22 cellular contexts compared by ENCODE assay signal in the genomic region with DNA sequence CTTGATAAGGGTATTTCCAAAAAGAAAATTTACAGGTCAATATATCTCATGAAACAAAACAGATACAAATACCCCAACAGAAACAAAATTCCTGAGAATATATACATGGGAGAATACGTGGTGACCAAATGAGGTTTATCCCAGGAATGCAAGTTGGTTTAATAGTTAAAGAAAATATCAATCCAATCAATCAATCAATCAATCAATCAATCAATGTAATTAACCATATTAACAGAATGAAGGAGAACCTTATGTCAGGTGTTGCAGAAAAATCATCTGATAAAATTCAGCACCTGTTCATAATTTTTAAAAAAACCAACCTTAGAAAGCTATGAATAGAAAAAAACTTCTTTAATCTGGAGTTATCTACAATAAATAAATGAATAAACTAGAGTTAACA. TPM values are rescaled to one million over a fixed set of nuclear protein-coding genes. Genes with fewer than 3 reads are reported as not detected.
"Had no signal": no experiment of that assay in that cellular context is flagged by ENCODE, and none has a peak within 500 bp of the region (broad histone marks: within the 10 kb centered on the region; RNA-seq: fewer than 3 reads in every experiment).

No MANE protein-coding gene starts in this region.

- H3K4me3 ChIP-seq: coronary artery, dorsolateral prefrontal cortex, esophagus muscularis mucosa, gastroesophageal sphincter, heart left ventricle, hepatocyte, left lung, lower lobe of right lung, mucosa of descending colon had no signal

- H3K4me2 ChIP-seq: hepatocyte had no signal

- H3K79me2 ChIP-seq: hepatocyte had no signal

- DNase-seq: dermis blood vessel endothelial cell; dorsolateral prefrontal cortex; effector CD4-positive, alpha-beta T cell; effector memory CD4-positive, alpha-beta T cell; foreskin keratinocyte; heart left ventricle; hypothalamus; immature natural killer cell; left cardiac atrium; left lung; left ventricle myocardium superior; lower lobe of right lung; mesenchymal stem cell; mucosa of descending colon; naive B cell; naive thymus-derived CD8-positive, alpha-beta T cell had no signal

- ATAC-seq: foreskin keratinocyte; gastroesophageal sphincter; heart left ventricle; left cardiac atrium; left lung; left ventricle myocardium superior; lower lobe of right lung; mucosa of descending colon; naive thymus-derived CD8-positive, alpha-beta T cell had no signal

- H3K4me1 ChIP-seq: esophagus muscularis mucosa, gastroesophageal sphincter, left lung, lower lobe of right lung had no signal

- H2AFZ ChIP-seq: hepatocyte had no signal

- FAIRE-seq: endothelial cell of umbilical vein, keratinocyte had no signal

- H3K27ac ChIP-seq: coronary artery, dorsolateral prefrontal cortex, esophagus muscularis mucosa, foreskin keratinocyte, gastroesophageal sphincter, heart left ventricle, hepatocyte, left lung, lower lobe of right lung had no signal

- H3K9me3 ChIP-seq: lower lobe of right lung, mucosa of descending colon had no signal

- H3K27me3 ChIP-seq: dorsolateral prefrontal cortex, heart left ventricle, hepatocyte, left lung had no signal

- H3K36me3 ChIP-seq: esophagus muscularis mucosa, gastroesophageal sphincter, left lung, lower lobe of right lung had no signal

RNA-seq across cellular contexts. Expression of a gene that starts 35.9 kb away (rescaled TPM):
- total RNA-seq: foreskin keratinocyte had no signal
- polyA plus RNA-seq: foreskin keratinocyte, immature natural killer cell, keratinocyte had no signal
